In the genomic region with DNA sequence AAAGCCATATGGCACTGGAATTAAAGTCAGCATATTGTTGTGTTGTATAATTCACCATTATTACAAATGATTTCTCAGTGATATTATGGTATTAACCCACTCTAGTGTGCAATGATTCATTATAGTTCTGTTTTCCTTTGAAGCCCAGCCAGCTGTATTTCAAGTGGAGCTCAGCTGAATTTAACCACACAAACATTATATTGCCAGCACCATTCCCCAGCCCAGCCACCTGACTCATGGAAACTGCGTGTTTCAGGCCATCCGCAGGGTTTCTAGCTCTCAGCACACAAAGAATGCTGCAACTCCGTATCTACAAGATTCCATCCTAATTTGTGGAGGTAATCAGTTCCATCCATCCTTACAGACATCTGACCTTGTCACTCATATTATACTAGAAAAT, we compare ENCODE assay signal across 10 cellular contexts.
A peak's percentile ranks its signal among the peaks of the same experiment; 100 is the strongest.
DNase-seq lines count a peak whose midpoint lies in the region; FAIRE-seq and TF ChIP-seq lines count a peak whose summit lies in the region.
"Had no signal": no experiment of that assay in that cellular context is flagged by ENCODE, and none has a peak within 500 bp of the region (broad histone marks: within the 10 kb centered on the region; RNA-seq: fewer than 3 reads in every experiment).

No MANE protein-coding gene starts in this region.

- TF ChIP-seq POLR2A in H54 (IDR thresholded peaks at IDR 0.05; ENCODE audit: low read depth, low read length): no peak

- BruUV-seq in OCI-LY7 (replicated peaks; lab: Mats Ljungman, UMichigan): no TSS peak

- no peak overlapping the region for H2AFZ ChIP-seq in OCI-LY7 (ENCODE audit: low read length)

- H3K27ac ChIP-seq in OCI-LY7 (ENCODE audit: low read depth, low read length, poor library complexity, severe bottlenecking): no peak overlapping the region
- H3K27ac ChIP-seq: esophagus squamous epithelium, right lobe of liver, thoracic aorta had no signal

- in situ Hi-C loops in astrocyte of the cerebellum (cut with HindIII; ENCODE audit: low sequenced_read_pairs): no loop called here

- H3K4me3 ChIP-seq in astrocyte of the cerebellum (ENCODE audit: low read depth, low read length) (no peak overlapping the region), retinal pigment epithelial cell (ENCODE audit: low read length) (no peak overlapping the region), OCI-LY7 (ENCODE audit: low read depth, low read length, poor library complexity, severe bottlenecking) (no peak overlapping the region)
- H3K4me3 ChIP-seq: esophagus squamous epithelium, right lobe of liver, thoracic aorta had no signal

- DNase-seq in H54 (ENCODE audit: insufficient read length, low spot score) (peak; percentile 7), NCI-H2171 treated with DMSO at 0.1 percent for 48 hours (lab: John Stamatoyannopoulos, UW) (peak; percentile 62), astrocyte of the cerebellum (ENCODE audit: low read depth) (peak; percentile 96), retinal pigment epithelial cell (ENCODE audit: low read depth) (peak; percentile 83), superior temporal gyrus (ENCODE audit: extremely low spot score) (no peak), OCI-LY7 (ENCODE audit: low spot score) (no peak)
- DNase-seq in stimulated activated CD4-positive, alpha-beta T cell treated with anti-CD3 and anti-CD28 coated beads, Interleukin-4, amount 100 ng/mL, for 4 hours: no peak
- DNase-seq: esophagus squamous epithelium, right lobe of liver had no signal

- POLR2A ChIA-PET in OCI-LY7 (lab: Charles Lee): interaction anchor here (0.5 to 0.7 kb wide), 3 partner anchors 67 to 698 kb away, joined by 3 read pairs; no protein-coding TSS in a partner anchor

- TF ChIP-seq CTCF in astrocyte of the cerebellum (IDR thresholded peaks at IDR 0.05; ENCODE audit: low read depth, low read length, missing control alignments): no peak
- TF ChIP-seq CTCF in retinal pigment epithelial cell (conservative IDR thresholded peaks at IDR 0.05; ENCODE audit: low read depth, low read length): no peak
- no peak for TF ChIP-seq CTCF in OCI-LY7 (conservative IDR thresholded peaks at IDR 0.05; ENCODE audit: low read length)

- no peaks in the 10 kb centered on the region for H3K9me2 ChIP-seq in OCI-LY7 (ENCODE audit: insufficient read depth, low read length)

- no peaks in the 10 kb centered on the region for H3K4me1 ChIP-seq in OCI-LY7 (ENCODE audit: insufficient read depth, low read length, poor library complexity, severe bottlenecking)
- H3K4me1 ChIP-seq: esophagus squamous epithelium, right lobe of liver had no signal

- H4K20me1 ChIP-seq in OCI-LY7 (ENCODE audit: insufficient read depth, low read length): no peaks in the 10 kb centered on the region

- H3K36me3 ChIP-seq in OCI-LY7 (ENCODE audit: insufficient read depth, low read length): no peaks in the 10 kb centered on the region
- H3K36me3 ChIP-seq: esophagus squamous epithelium, right lobe of liver, thoracic aorta had no signal

- H3K79me2 ChIP-seq in OCI-LY7 (ENCODE audit: insufficient read depth, low read depth, low read length): no peaks in the 10 kb centered on the region

- H3K4me2 ChIP-seq in OCI-LY7 (ENCODE audit: low read length): no peak overlapping the region

- CTCF ChIA-PET in OCI-LY7 (lab: Charles Lee; ENCODE audit: unreplicated experiment): no interaction called here

- peak; percentile 20 for FAIRE-seq in H54 (lab: Jason Lieb, UNC)

- no peaks in the 10 kb centered on the region for H3K9me3 ChIP-seq in OCI-LY7 (ENCODE audit: low read length)
- H3K9me3 ChIP-seq: esophagus squamous epithelium, right lobe of liver, thoracic aorta had no signal

- intact Hi-C loops in OCI-LY7 (cut with micrococcal nuclease; ENCODE audit: unreplicated experiment): no loop called here

Comparison
In these comparisons a context has a peak if more than half of its experiments do, and no peak if none do; other contexts are left out.
1. DNase-seq: peak in H54 (single experiment), NCI-H2171 treated with DMSO at 0.1 percent for 48 hours (single experiment), astrocyte of the cerebellum (single experiment) and retinal pigment epithelial cell (single experiment); none in superior temporal gyrus (single experiment), OCI-LY7 (single experiment) and stimulated activated CD4-positive, alpha-beta T cell treated with anti-CD3 and anti-CD28 coated beads, Interleukin-4, amount 100 ng/mL, for 4 hours (0 of 2).